8 cellular contexts compared by ENCODE assay signal in the genomic region with DNA sequence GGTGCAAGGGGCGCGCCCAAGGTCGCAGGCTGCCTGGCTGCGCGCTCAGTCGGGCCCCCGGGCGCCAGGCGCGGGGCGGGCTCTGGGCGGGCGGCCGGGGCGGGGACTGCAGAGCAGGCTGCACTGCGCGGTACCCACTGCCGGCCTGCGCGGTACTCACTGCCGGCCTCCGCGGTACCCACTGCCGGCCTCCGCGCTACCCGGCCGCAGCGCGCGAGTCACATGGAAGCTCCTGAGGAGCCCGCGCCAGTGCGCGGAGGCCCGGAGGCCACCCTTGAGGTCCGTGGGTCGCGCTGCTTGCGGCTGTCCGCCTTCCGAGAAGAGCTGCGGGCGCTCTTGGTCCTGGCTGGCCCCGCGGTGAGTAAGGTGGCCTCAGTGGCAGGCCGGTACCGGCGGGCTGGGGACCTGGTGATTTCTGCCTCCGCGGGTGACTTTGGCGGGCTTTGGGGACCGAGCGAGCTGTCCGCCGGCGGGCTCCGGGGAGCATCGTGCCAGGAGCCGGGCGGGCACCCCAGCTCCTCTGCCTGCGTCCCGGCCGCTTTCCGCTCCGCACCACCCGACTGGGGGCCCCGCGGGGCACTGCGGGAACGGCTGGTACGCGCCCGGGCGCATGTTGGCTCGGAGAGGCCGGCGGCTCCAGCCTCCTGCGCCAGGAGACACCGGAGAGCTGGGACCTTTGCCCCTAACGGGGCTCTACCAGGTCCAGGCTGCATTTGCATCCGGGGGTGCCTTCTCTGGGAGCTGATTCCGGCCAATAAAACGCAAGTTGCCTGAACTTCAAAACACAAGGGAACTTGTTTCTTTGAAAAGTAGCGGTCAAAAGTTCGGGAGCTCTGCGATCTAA. TPM values are rescaled to one million over a fixed set of nuclear protein-coding genes. Genes with fewer than 3 reads are reported as not detected.
DNase-seq lines count a peak whose midpoint lies in the region; ATAC-seq and TF ChIP-seq lines count a peak whose summit lies in the region.

Gene SLC47A1 (plus strand): TSS at position 137 of the 844 bp plus-strand sequence. CDS start 86 bp downstream, at position 223.

- H3K27ac Mint-ChIP-seq in Calu3 (ENCODE audit: unreplicated experiment): no peak within 1 kb of the TSS
- H3K27ac Mint-ChIP-seq in stimulated activated effector memory CD8-positive, alpha-beta T cell treated with anti-CD3 and anti-CD28 coated beads, Interleukin-12 subunit alpha, Interleukin-12 subunit beta, amount 100 ng/mL, for 72 hours: no peak within 1 kb of the TSS

- H3K9me3 Mint-ChIP-seq in Calu3 (ENCODE audit: low read depth, unreplicated experiment): no peaks in the 10 kb centered on the region
- no peaks in the 10 kb centered on the region for H3K9me3 Mint-ChIP-seq in stimulated activated effector memory CD8-positive, alpha-beta T cell treated with anti-CD3 and anti-CD28 coated beads, Interleukin-12 subunit alpha, Interleukin-12 subunit beta, amount 100 ng/mL, for 72 hours

- H3K27me3 ChIP-seq in brain microvascular endothelial cell (replicated peaks) (peaks cover 4% of the 10 kb centered on the region), SJCRH30 (peaks cover 29% of the 10 kb centered on the region)

- no peaks in the 10 kb centered on the region for H3K4me1 Mint-ChIP-seq in Calu3 (ENCODE audit: low read depth, unreplicated experiment)
- H3K4me1 Mint-ChIP-seq in stimulated activated effector memory CD8-positive, alpha-beta T cell treated with anti-CD3 and anti-CD28 coated beads, Interleukin-12 subunit alpha, Interleukin-12 subunit beta, amount 100 ng/mL, for 72 hours: peaks cover 14% of the 10 kb centered on the region

- TF ChIP-seq POLR2A in NB4 (IDR thresholded peaks at IDR 0.05; ENCODE audit: extremely low read depth, insufficient read length): no peak

- H3K4me3 Mint-ChIP-seq in Calu3 (ENCODE audit: low read depth, unreplicated experiment): peak within 1 kb of the TSS; percentile 32
- H3K4me3 Mint-ChIP-seq in stimulated activated effector memory CD8-positive, alpha-beta T cell treated with anti-CD3 and anti-CD28 coated beads, Interleukin-12 subunit alpha, Interleukin-12 subunit beta, amount 100 ng/mL, for 72 hours: peak within 1 kb of the TSS; percentile 61

- peak; percentile 79 for ATAC-seq in stimulated activated effector memory CD8-positive, alpha-beta T cell treated with anti-CD3 and anti-CD28 coated beads, Interleukin-12 subunit alpha, Interleukin-12 subunit beta, amount 100 ng/mL, for 72 hours

- TF ChIP-seq CTCF in Calu3 (IDR thresholded peaks at IDR 0.05; ENCODE audit: unreplicated experiment) (no peak), NB4 (IDR thresholded peaks at IDR 0.05; ENCODE audit: low read depth, low read length) (no peak), brain microvascular endothelial cell (IDR thresholded peaks at IDR 0.05; ENCODE audit: low read depth, low read length, missing control alignments) (no peak)

- H3K27me3 Mint-ChIP-seq in Calu3 (ENCODE audit: unreplicated experiment): peaks cover 37% of the 10 kb centered on the region

- no peaks in the 10 kb centered on the region for H3K4me1 ChIP-seq in SJCRH30

- DNase-seq in Calu3 (peak; percentile 4), NB4 (ENCODE audit: low read depth) (peak; percentile 40), brain microvascular endothelial cell (no peak), kidney tubule cell (ENCODE audit: low spot score) (peak; percentile 41), SJCRH30 (no peak), mesenteric fat pad (ENCODE audit: low spot score) (no peak), occipital lobe (lab: John Stamatoyannopoulos, UW) (no peak)
- peak in 1 of 2 donors; percentile 54 for DNase-seq in stimulated activated effector memory CD8-positive, alpha-beta T cell treated with anti-CD3 and anti-CD28 coated beads, Interleukin-12 subunit alpha, Interleukin-12 subunit beta, amount 100 ng/mL, for 72 hours (ENCODE audit: low spot score in 2 of 2)

- CTCF ChIA-PET in Calu3 (lab: Charles Lee): no interaction called here

- H3K4me3 ChIP-seq in NB4 (ENCODE audit: low read depth, low read length) (peak within 1 kb of the TSS; percentile 14), brain microvascular endothelial cell (ENCODE audit: low read depth, low read length) (peak within 1 kb of the TSS; percentile 46), SJCRH30 (no peak within 1 kb of the TSS)

- no TSS peak for BruUV-seq in Calu3 (replicated peaks; lab: Mats Ljungman, UMichigan)

- intact Hi-C loops in Calu3 (cut with micrococcal nuclease; ENCODE audit: unreplicated experiment): no loop called here

- no peaks in the 10 kb centered on the region for H3K9me3 ChIP-seq in SJCRH30 (replicated peaks)

- H3K36me3 ChIP-seq in brain microvascular endothelial cell (replicated peaks) (no peaks in the 10 kb centered on the region), SJCRH30 (no peaks in the 10 kb centered on the region)

- H3K27ac ChIP-seq in brain microvascular endothelial cell (no peak within 1 kb of the TSS), SJCRH30 (no peak within 1 kb of the TSS)

- H3K36me3 Mint-ChIP-seq in Calu3 (ENCODE audit: insufficient read depth, unreplicated experiment): no peaks in the 10 kb centered on the region
- no peaks in the 10 kb centered on the region for H3K36me3 Mint-ChIP-seq in stimulated activated effector memory CD8-positive, alpha-beta T cell treated with anti-CD3 and anti-CD28 coated beads, Interleukin-12 subunit alpha, Interleukin-12 subunit beta, amount 100 ng/mL, for 72 hours

- in situ Hi-C loops in brain microvascular endothelial cell (cut with HindIII; ENCODE audit: low pct_ligation_motif_present, low sequenced_read_pairs): no loop called here

RNA-seq across cellular contexts. Expression of gene SLC47A1, which starts in this region (rescaled TPM):
- total RNA-seq in Calu3 (2022): not detected in 2 replicates
- not detected in 2 replicates for total RNA-seq in SJCRH30 (2014; rRNA removed; shearing (Covaris generic))
- total RNA-seq in mesenteric fat pad: 7.0 TPM
- 3.1 TPM for total RNA-seq in occipital lobe

Comparison
In these comparisons a context has a peak if more than half of its experiments do, and no peak if none do; other contexts are left out.
1. Peak in DNase-seq in Calu3; RNA of the gene not detected or under 1 TPM.
2. DNase-seq: peak in NB4 (single experiment) and kidney tubule cell (single experiment); none in brain microvascular endothelial cell (single experiment), SJCRH30 (0 of 2), mesenteric fat pad (single experiment) and occipital lobe (single experiment).